9 cellular contexts compared by ENCODE assay signal in the genomic region with DNA sequence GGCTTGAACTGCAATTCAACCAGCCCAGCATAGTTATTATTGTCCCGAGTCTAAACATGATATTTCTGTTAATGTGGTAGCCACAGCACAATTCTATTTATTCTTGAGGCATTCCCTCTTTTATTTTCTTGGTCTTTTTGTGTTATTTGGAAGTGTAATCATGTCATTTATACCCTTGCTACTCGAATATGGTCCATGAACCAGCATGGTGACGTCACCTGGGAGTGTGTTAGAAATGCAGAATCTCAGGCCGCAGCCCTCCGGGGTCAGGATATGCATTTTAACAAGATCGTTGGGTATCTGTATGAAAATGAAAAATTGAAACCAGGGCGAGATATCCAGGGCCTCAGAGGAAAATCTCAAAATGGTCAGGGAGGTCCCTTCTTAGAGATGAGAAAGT.
"Had no signal": no experiment of that assay in that cellular context is flagged by ENCODE, and none has a peak within 500 bp of the region (broad histone marks: within the 10 kb centered on the region; RNA-seq: fewer than 3 reads in every experiment).

No MANE protein-coding gene starts in this region.

- ATAC-seq: HCT116 had no signal

- H3K4me3 ChIP-seq: GM23248, HAP-1 had no signal

- H3K27ac ChIP-seq: GM23248, HL-60 had no signal

- H3K36me3 ChIP-seq: HAP-1 had no signal

- DNase-seq: GM23248, GOT3, H7, HFFc6, IMR-90, KBM-7 had no signal

- H3K9me3 Mint-ChIP-seq: HFFc6 had no signal

- H2AFZ ChIP-seq: GM23248 had no signal

- H3K4me3 Mint-ChIP-seq: HFFc6 had no signal

- H3K4me1 ChIP-seq: HAP-1 had no signal

- H3K9me3 ChIP-seq: HAP-1 had no signal

- H3K9ac ChIP-seq: GM23248 had no signal

- H3K27ac Mint-ChIP-seq: HFFc6 had no signal
